ENCODE assay signal across 21 cellular contexts in the genomic region with DNA sequence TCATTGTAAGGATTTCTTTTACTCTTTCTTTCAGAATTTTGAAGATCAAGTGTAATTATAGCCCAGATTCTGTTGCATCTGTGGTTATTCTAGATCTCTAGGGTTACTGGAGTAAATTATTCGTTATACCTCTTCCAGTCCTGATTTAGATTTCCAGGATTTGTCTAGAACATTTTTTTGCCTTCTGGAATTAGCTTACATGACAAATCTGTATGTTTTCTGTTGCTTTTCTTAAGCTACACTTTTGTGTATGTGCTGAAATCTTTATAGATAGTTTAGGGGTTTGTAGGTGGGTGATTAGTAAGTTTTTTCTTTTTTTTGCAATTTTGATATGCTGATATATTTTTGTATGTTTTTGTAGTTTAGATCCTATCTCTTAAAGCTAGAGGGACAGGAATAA.
"Had no signal": no experiment of that assay in that cellular context is flagged by ENCODE, and none has a peak within 500 bp of the region (broad histone marks: within the 10 kb centered on the region; RNA-seq: fewer than 3 reads in every experiment).

No MANE protein-coding gene starts in this region.

- H3K27me3 ChIP-seq: adrenal gland, SJSA1 had no signal

- H3K36me3 ChIP-seq: adrenal gland had no signal

- DNase-seq: activated CD4-positive, alpha-beta memory T cell treated with anti-CD3 and anti-CD28 coated beads, Interleukin-2, amount 10 ng/mL, durations not matched to agents 7 days and 5 days; activated CD4-positive, alpha-beta T cell treated with anti-CD3 and anti-CD28 coated beads for 36 hours; activated CD4-positive, alpha-beta T cell treated with anti-CD3 and anti-CD28 coated beads, Interleukin-2, amount 50 U/mL, for 1 hour; activated CD8-positive, alpha-beta memory T cell treated with anti-CD3 and anti-CD28 coated beads, Interleukin-2, amount 50 U/mL, for 48 hours; activated naive CD4-positive, alpha-beta T cell treated with anti-CD3 and anti-CD28 coated beads, Interleukin-2, amount 50 U/mL, for 16 hours; activated naive CD8-positive, alpha-beta T cell treated with anti-CD3 and anti-CD28 coated beads, Interleukin-2, amount 10 ng/mL, durations not matched to agents 7 days and 5 days; activated T-cell treated with anti-CD3 and anti-CD28 coated beads, Interleukin-2, amount 50 U/mL, for 1 hour; adrenal gland; anterior cingulate cortex; central memory CD4-positive, alpha-beta T cell; Kasumi-1; NCI-H1048; NCI-H146; NCI-H187 treated with DMSO at 0.1 percent for 48 hours; NCI-H2081 treated with DMSO at 0.1 percent for 48 hours; NCI-H446; NCI-H524; SHP77; SW 1271 had no signal

- H3K4me3 ChIP-seq: adrenal gland, SJSA1 had no signal

- H3K4me1 Mint-ChIP-seq: activated CD4-positive, alpha-beta memory T cell treated with anti-CD3 and anti-CD28 coated beads, Interleukin-2, amount 10 ng/mL, durations not matched to agents 7 days and 5 days; activated naive CD8-positive, alpha-beta T cell treated with anti-CD3 and anti-CD28 coated beads, Interleukin-2, amount 10 ng/mL, durations not matched to agents 7 days and 5 days had no signal

- H3K9me3 Mint-ChIP-seq: activated CD4-positive, alpha-beta memory T cell treated with anti-CD3 and anti-CD28 coated beads, Interleukin-2, amount 10 ng/mL, durations not matched to agents 7 days and 5 days; activated naive CD8-positive, alpha-beta T cell treated with anti-CD3 and anti-CD28 coated beads, Interleukin-2, amount 10 ng/mL, durations not matched to agents 7 days and 5 days had no signal

- H3K27ac Mint-ChIP-seq: activated CD4-positive, alpha-beta memory T cell treated with anti-CD3 and anti-CD28 coated beads, Interleukin-2, amount 10 ng/mL, durations not matched to agents 7 days and 5 days; activated CD4-positive, alpha-beta T cell treated with anti-CD3 and anti-CD28 coated beads for 36 hours; activated naive CD8-positive, alpha-beta T cell treated with anti-CD3 and anti-CD28 coated beads, Interleukin-2, amount 10 ng/mL, durations not matched to agents 7 days and 5 days had no signal

- H3K27ac ChIP-seq: adrenal gland, SJSA1, VCaP had no signal

- H3K27me3 Mint-ChIP-seq: activated CD4-positive, alpha-beta T cell treated with anti-CD3 and anti-CD28 coated beads for 36 hours; activated naive CD8-positive, alpha-beta T cell treated with anti-CD3 and anti-CD28 coated beads, Interleukin-2, amount 10 ng/mL, durations not matched to agents 7 days and 5 days had no signal

- H3K4me3 Mint-ChIP-seq: activated CD4-positive, alpha-beta memory T cell treated with anti-CD3 and anti-CD28 coated beads, Interleukin-2, amount 10 ng/mL, durations not matched to agents 7 days and 5 days; activated CD4-positive, alpha-beta T cell treated with anti-CD3 and anti-CD28 coated beads for 36 hours; activated naive CD8-positive, alpha-beta T cell treated with anti-CD3 and anti-CD28 coated beads, Interleukin-2, amount 10 ng/mL, durations not matched to agents 7 days and 5 days had no signal

- ATAC-seq: activated CD4-positive, alpha-beta T cell treated with anti-CD3 and anti-CD28 coated beads for 36 hours had no signal

- H3K9me3 ChIP-seq: adrenal gland, SJSA1 had no signal
